14 cellular contexts compared by ENCODE assay signal in genomic region chr10:101564490-101564991, GRCh38.
"Had no signal": no experiment of that assay in that cellular context is flagged by ENCODE, and none has a peak within 500 bp of the region (broad histone marks: within the 10 kb centered on the region; RNA-seq: fewer than 3 reads in every experiment).

No MANE protein-coding gene starts in this region.

- H3K27me3 ChIP-seq: testis had no signal

- H3K4me3 ChIP-seq: body of pancreas, lung, psoas muscle, testis had no signal

- H3K4me3 Mint-ChIP-seq: activated naive CD4-positive, alpha-beta T cell treated with anti-CD3 and anti-CD28 coated beads, Interleukin-2, amount 50 U/mL, for 24 hours; central memory CD8-positive, alpha-beta T cell; dendritic cell treated with granulocyte-macrophage colony-stimulating factor and Interleukin-4, amounts not matched to agents 40 ng/mL and 50 ng/mL, for 4 days had no signal

- H3K27ac Mint-ChIP-seq: activated naive CD4-positive, alpha-beta T cell treated with anti-CD3 and anti-CD28 coated beads, Interleukin-2, amount 50 U/mL, for 24 hours; dendritic cell treated with granulocyte-macrophage colony-stimulating factor and Interleukin-4, amounts not matched to agents 40 ng/mL and 50 ng/mL, for 4 days; naive thymus-derived CD4-positive, alpha-beta T cell had no signal

- ATAC-seq: body of pancreas; naive thymus-derived CD4-positive, alpha-beta T cell; psoas muscle had no signal

- H3K9me3 Mint-ChIP-seq: activated naive CD4-positive, alpha-beta T cell treated with anti-CD3 and anti-CD28 coated beads, Interleukin-2, amount 50 U/mL, for 24 hours; central memory CD8-positive, alpha-beta T cell; dendritic cell treated with granulocyte-macrophage colony-stimulating factor and Interleukin-4, amounts not matched to agents 40 ng/mL and 50 ng/mL, for 4 days had no signal

- DNase-seq: activated CD4-positive, alpha-beta T cell treated with anti-CD3 and anti-CD28 coated beads for 1 hour; activated CD4-positive, alpha-beta T cell treated with anti-CD3 and anti-CD28 coated beads, Interleukin-2, amount 50 U/mL, for 48 hours; erythroblast; stimulated activated CD4-positive, alpha-beta T cell treated with anti-CD3 and anti-CD28 coated beads, Interleukin-12 subunit alpha, Interleukin-12 subunit beta, amount 100 ng/mL, for 4 hours; stimulated activated naive CD4-positive, alpha-beta T cell treated with Interleukin-2 at 50 U/mL for 16 hours; SW 1271 had no signal

- H3K4me1 ChIP-seq: psoas muscle had no signal

- H3K27ac ChIP-seq: body of pancreas, psoas muscle, testis had no signal

- H3K9me3 ChIP-seq: body of pancreas, psoas muscle, testis had no signal
